Comparison of ENCODE assay signal across 9 cellular contexts in the genomic region with DNA sequence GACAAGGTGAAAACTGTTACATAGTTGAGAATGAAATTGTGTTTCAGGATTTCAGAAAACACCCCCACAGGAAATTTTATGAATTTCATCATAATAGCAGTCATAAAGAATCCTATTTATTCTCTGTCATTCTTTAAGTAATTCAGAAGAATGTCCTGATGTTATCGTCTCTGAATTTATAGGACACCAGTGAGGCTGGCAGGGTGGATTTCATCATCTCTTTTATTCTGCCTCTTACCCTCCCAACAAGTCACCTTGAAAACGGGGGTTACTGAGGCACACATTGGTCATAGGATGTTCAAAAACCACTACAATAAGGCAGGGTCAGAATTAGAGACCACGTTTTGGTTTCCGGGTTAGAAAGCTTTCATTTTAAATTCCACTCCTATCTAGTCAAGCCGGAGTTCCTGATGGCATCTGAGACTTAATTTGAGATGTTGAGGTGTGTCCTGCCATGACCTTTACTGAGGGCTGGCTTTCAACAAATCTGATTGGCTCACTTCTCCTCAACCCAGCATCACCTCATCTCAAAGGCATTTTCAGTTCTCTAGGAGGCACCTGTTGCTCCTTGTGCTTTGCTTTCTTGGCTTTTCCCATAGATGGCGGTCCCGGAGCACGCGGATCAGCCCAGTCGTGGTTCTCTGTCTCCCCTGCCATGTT.
DNase-seq lines count a peak whose midpoint lies in the region; ATAC-seq, FAIRE-seq and TF ChIP-seq lines count a peak whose summit lies in the region.
"Had no signal": no experiment of that assay in that cellular context is flagged by ENCODE, and none has a peak within 500 bp of the region (broad histone marks: within the 10 kb centered on the region; RNA-seq: fewer than 3 reads in every experiment).

No MANE protein-coding gene starts in this region.

- CTCF ChIA-PET in Calu3 (lab: Charles Lee), result interaction anchor here (1.8 kb wide), 1 partner anchor 107 kb away, joined by 7 read pairs; no protein-coding TSS in a partner anchor
- CTCF ChIA-PET in K562 (lab: Yijun Ruan, JAX; ENCODE audit: low intra/inter-chr PET ratio), result no interaction called here

- H3K79me2 ChIP-seq in K562 (ENCODE audit: control insufficient read depth, insufficient read depth, low read length) (no peaks in the 10 kb centered on the region), mesendoderm (ENCODE audit: control insufficient read depth, insufficient read depth, low read length) (no peaks in the 10 kb centered on the region)

- H3K9me3 ChIP-seq in K562 (replicated peaks; ENCODE audit: control insufficient read depth, insufficient read depth, low read depth, low read length), result no peaks in the 10 kb centered on the region

- POLR2A ChIA-PET in K562 (lab: Yijun Ruan, JAX), result interaction anchor here (1.3 kb wide), 1 partner anchor 11 kb away, joined by 3 read pairs; no protein-coding TSS in a partner anchor

- H2AFZ ChIP-seq in K562 (ENCODE audit: low read depth, low read length), result no peak overlapping the region

- no peak for TF ChIP-seq POLR2A in K562 (conservative IDR thresholded peaks at IDR 0.05)

- no peak overlapping the region for H3K23ac ChIP-seq in mesendoderm (ENCODE audit: low read length)

- in situ Hi-C loops in K562 (cut with MboI), result no loop called here

- DNase-seq in Calu3 (peak; percentile 42), LoVo (ENCODE audit: low spot score) (peak; percentile 70), K562 (ENCODE audit: extremely low read depth in 1 of 4, low spot score in 3 of 4) (no peak), mesendoderm (peak; percentile 76), NCI-H82 (lab: John Stamatoyannopoulos, UW) (no peak), DMS53 treated with DMSO at 0.1 percent for 48 hours (lab: John Stamatoyannopoulos, UW; ENCODE audit: unreplicated experiment) (no peak)
- DNase-seq: NCI-H510A treated with DMSO at 0.1 percent for 48 hours had no signal

- H3K4ac ChIP-seq in mesendoderm (ENCODE audit: low read depth, low read length), result no peak overlapping the region

- no peak overlapping the region for H2BK5ac ChIP-seq in mesendoderm (ENCODE audit: low read length)

- TF ChIP-seq RAD21 in K562 (CRISPR knock-in tag; conservative IDR thresholded peaks at IDR 0.05 in 1 of 2, IDR thresholded peaks at IDR 0.05 in 1 of 2), result no peak

- no peak overlapping the region for H3K18ac ChIP-seq in mesendoderm (ENCODE audit: low read length)

- under 1% methylated on average over 10 of the region's 10 CpGs for WGBS in K562 (ENCODE audit: insufficient coverage, low coverage, missing lambda C conversion rate)
- WGBS in mesendoderm (ENCODE audit: extremely low coverage, insufficient coverage, low lambda C conversion rate), result no CpG with 5 or more reads among the region's 10 CpGs

- TF ChIP-seq EP300 in K562 (IDR thresholded peaks at IDR 0.05; ENCODE audit: low read length), result no peak

- H3K4me1 Mint-ChIP-seq in Calu3 (ENCODE audit: low read depth, unreplicated experiment), result peaks cover 55% of the 10 kb centered on the region

- peak overlapping the region; percentile 34 for H3K4me3 Mint-ChIP-seq in Calu3 (ENCODE audit: low read depth, unreplicated experiment)

- no peaks in the 10 kb centered on the region for H4K20me1 ChIP-seq in K562 (replicated peaks; ENCODE audit: control insufficient read depth, insufficient read depth, low read length)

- H4K5ac ChIP-seq in mesendoderm (ENCODE audit: low read length), result no peak overlapping the region

- no peak overlapping the region for H3K56ac ChIP-seq in mesendoderm (ENCODE audit: low read length)

- ATAC-seq in K562, result no peak
- ATAC-seq in GM18858 (IDR thresholded peaks at IDR 0.05; ENCODE audit: unreplicated experiment), result no peak
- no peak for ATAC-seq in GM21576 (IDR thresholded peaks at IDR 0.05; ENCODE audit: unreplicated experiment)

- no peak overlapping the region for H3K27ac ChIP-seq in K562 (ENCODE audit: extremely low read depth, low read depth, low read length)
- no peak overlapping the region for H3K27ac ChIP-seq in mesendoderm (ENCODE audit: low read depth, low read length)

- H3K9me1 ChIP-seq in K562 (ENCODE audit: control insufficient read depth, insufficient read depth, low read length), result no peaks in the 10 kb centered on the region

- H3K27ac Mint-ChIP-seq in Calu3 (ENCODE audit: unreplicated experiment), result peak overlapping the region; percentile 53

- H3K4me3 ChIP-seq in K562 (no peak overlapping the region), mesendoderm (ENCODE audit: low read length) (no peak overlapping the region)

- BruUV-seq in Calu3 (replicated peaks; lab: Mats Ljungman, UMichigan) (no TSS peak), K562 (replicated peaks; lab: Mats Ljungman, UMichigan) (no TSS peak)

- no peaks in the 10 kb centered on the region for H3K9me3 Mint-ChIP-seq in Calu3 (ENCODE audit: low read depth, unreplicated experiment)

- no peak overlapping the region for H2BK120ac ChIP-seq in mesendoderm (ENCODE audit: low read depth, low read length)

- no peak overlapping the region for H2AK5ac ChIP-seq in mesendoderm (ENCODE audit: low read length)

- intact Hi-C loops in Calu3 (cut with micrococcal nuclease; ENCODE audit: unreplicated experiment) (loop anchor here (2.0 to 5.0 kb wide), 2 partner anchors 42 to 161 kb away; no protein-coding TSS in a partner anchor), K562 (cut with micrococcal nuclease) (no loop called here)

- H3K4me1 ChIP-seq in K562 (replicated peaks in 1 of 2; ENCODE audit: control insufficient read depth in 2 of 2, insufficient read depth in 2 of 2, low read length in 2 of 2), result no peaks in the 10 kb centered on the region
- H3K4me1 ChIP-seq in mesendoderm (ENCODE audit: control insufficient read depth, low read depth, low read length), result no peaks in the 10 kb centered on the region

- H3K27me3 ChIP-seq in K562 (ENCODE audit: control insufficient read depth in 2 of 2, insufficient read depth in 2 of 2, low read length in 2 of 2) (peaks cover 9 to 27% of the 10 kb centered on the region in 2 experiments; a peak in 3 of 5 replicates), mesendoderm (ENCODE audit: insufficient read depth, low read length, poor library complexity) (no peaks in the 10 kb centered on the region)

- H4K8ac ChIP-seq in mesendoderm (ENCODE audit: low read depth, low read length), result no peak overlapping the region

- no peaks in the 10 kb centered on the region for H3K79me1 ChIP-seq in mesendoderm (ENCODE audit: low read length)

- H3K27me3 Mint-ChIP-seq in Calu3 (ENCODE audit: unreplicated experiment), result no peaks in the 10 kb centered on the region

- no peak overlapping the region for H3K9ac ChIP-seq in K562 (ENCODE audit: insufficient read depth in 1 of 2, low read depth in 2 of 2, low read length in 2 of 2)
- no peak overlapping the region for H3K9ac ChIP-seq in mesendoderm (ENCODE audit: low read length)

- FAIRE-seq in K562 (lab: Jason Lieb, UNC), result no peak

- peaks cover 19% of the 10 kb centered on the region for H3K36me3 Mint-ChIP-seq in Calu3 (ENCODE audit: insufficient read depth, unreplicated experiment)

- no peak for TF ChIP-seq CTCF in Calu3 (IDR thresholded peaks at IDR 0.05; ENCODE audit: unreplicated experiment)
- TF ChIP-seq CTCF in K562 (IDR thresholded peaks at IDR 0.05 in 2 of 3, conservative IDR thresholded peaks at IDR 0.05 in 1 of 3; ENCODE audit: insufficient read depth in 2 of 3, low read depth in 1 of 3, low read length in 3 of 3), result no peak

- no peak overlapping the region for H2BK15ac ChIP-seq in mesendoderm (replicated peaks; ENCODE audit: low read depth)

- H3K4me2 ChIP-seq in K562 (ENCODE audit: insufficient read depth, low read length) (no peak overlapping the region), mesendoderm (ENCODE audit: low read length) (no peak overlapping the region)

- H3K36me3 ChIP-seq in K562 (ENCODE audit: control insufficient read depth, insufficient read depth, low read length), result no peaks in the 10 kb centered on the region
- no peaks in the 10 kb centered on the region for H3K36me3 ChIP-seq in mesendoderm (ENCODE audit: control insufficient read depth, insufficient read depth, low read length)

TF ChIP-seq in K562, 482 proteins besides CTCF, POLR2A, EP300 and RAD21:
- TF ChIP-seq CEBPG (CRISPR knock-in tag; IDR thresholded peaks at IDR 0.05) (no peak), CEBPG (tag; conservative IDR thresholded peaks at IDR 0.05 in 1 of 2, IDR thresholded peaks at IDR 0.05 in 1 of 2) (peak; percentile 15 to 48; a peak in 3 of 4 replicates), ZBTB2 (IDR thresholded peaks at IDR 0.05) (no peak)

Comparison
In these comparisons a context has a peak if more than half of its experiments do, and no peak if none do; other contexts are left out.
1. DNase-seq: peak in Calu3 (single experiment), LoVo (single experiment) and mesendoderm (single experiment); none in K562 (0 of 4), NCI-H82 (single experiment) and DMS53 treated with DMSO at 0.1 percent for 48 hours (single experiment).